Comparison of ENCODE assay signal across 9 cellular contexts in genomic region chr7:130010689-130011412, GRCh38. TPM values are rescaled to one million over a fixed set of nuclear protein-coding genes. Genes with fewer than 3 reads are reported as not detected.
DNase-seq lines count a peak whose midpoint lies in the region; ATAC-seq and TF ChIP-seq lines count a peak whose summit lies in the region.
"Had no signal": no experiment of that assay in that cellular context is flagged by ENCODE, and none has a peak within 500 bp of the region (broad histone marks: within the 10 kb centered on the region; RNA-seq: fewer than 3 reads in every experiment).

No MANE protein-coding gene starts in this region.

- CTCF ChIA-PET in CD8-positive, alpha-beta T cell (lab: Charles Lee), result interaction anchor here (0.7 to 3.9 kb wide), 25 partner anchors 8 to 643 kb away, joined by 3 to 34 read pairs (median 4); no protein-coding TSS in a partner anchor

- H3K4me3 Mint-ChIP-seq in CD8-positive, alpha-beta T cell, result no peak overlapping the region
- H3K4me3 Mint-ChIP-seq in naive B cell, result no peak overlapping the region
- H3K4me3 Mint-ChIP-seq: activated naive CD8-positive, alpha-beta T cell had no signal

- intact Hi-C loops in CD8-positive, alpha-beta T cell (cut with DNase I, micrococcal nuclease), result loop anchor here (1.0 to 10.0 kb wide), 8 partner anchors 59 to 644 kb away; partner anchors contain the start of gene UBE2H (in 1 of the 2)

- no peak overlapping the region for H3K4me3 ChIP-seq in CD8-positive, alpha-beta T cell (ENCODE audit: low read depth, low read length)
- no peak overlapping the region for H3K4me3 ChIP-seq in NT2/D1 (ENCODE audit: insufficient read length, low read depth)

- H3K9ac ChIP-seq in NT2/D1 (ENCODE audit: insufficient read length, low read depth), result no peak overlapping the region

- no peaks in the 10 kb centered on the region for H3K27me3 ChIP-seq in CD8-positive, alpha-beta T cell (ENCODE audit: insufficient read depth, low read length)
- H3K27me3 ChIP-seq in NT2/D1 (ENCODE audit: insufficient read depth, insufficient read length), result no peaks in the 10 kb centered on the region

- H3K4me1 ChIP-seq in CD8-positive, alpha-beta T cell (ENCODE audit: insufficient read depth, low read length), result no peaks in the 10 kb centered on the region
- peaks cover 4% of the 10 kb centered on the region for H3K4me1 ChIP-seq in NT2/D1 (ENCODE audit: insufficient read depth, insufficient read length)

- no peak overlapping the region for H3K27ac ChIP-seq in CD8-positive, alpha-beta T cell (ENCODE audit: low read depth, low read length)

- POLR2A ChIA-PET in CD8-positive, alpha-beta T cell (lab: Charles Lee), result interaction anchor here (0.7 kb wide), 1 partner anchor 13 kb away, joined by 3 read pairs; no protein-coding TSS in a partner anchor

- peak; percentile 79 for TF ChIP-seq CTCF in CD8-positive, alpha-beta T cell (IDR thresholded peaks at IDR 0.05)

- peaks cover 2% of the 10 kb centered on the region for H3K4me1 Mint-ChIP-seq in CD8-positive, alpha-beta T cell (ENCODE audit: low read depth)
- H3K4me1 Mint-ChIP-seq in naive B cell, result peaks cover 3 to 5% (median 4%) of the 10 kb centered on the region in 3 donors

- TF ChIP-seq POLR2A in erythroblast (IDR thresholded peaks at IDR 0.05; ENCODE audit: low read length), result no peak

- no peaks in the 10 kb centered on the region for H3K9me3 Mint-ChIP-seq in CD8-positive, alpha-beta T cell
- H3K9me3 Mint-ChIP-seq in naive B cell, result no peaks in the 10 kb centered on the region

- H3K9me3 ChIP-seq in CD8-positive, alpha-beta T cell (ENCODE audit: low read length), result no peaks in the 10 kb centered on the region
- no peaks in the 10 kb centered on the region for H3K9me3 ChIP-seq in NT2/D1 (ENCODE audit: insufficient read depth, low read length)

- H3K36me3 Mint-ChIP-seq in CD8-positive, alpha-beta T cell, result no peaks in the 10 kb centered on the region
- no peaks in the 10 kb centered on the region for H3K36me3 Mint-ChIP-seq in naive B cell
- H3K36me3 Mint-ChIP-seq: activated naive CD8-positive, alpha-beta T cell had no signal

- H3K27ac Mint-ChIP-seq in CD8-positive, alpha-beta T cell, result no peak overlapping the region
- peak overlapping the region in 5 of 6 donors; percentile 1 to 89 (median 32) for H3K27ac Mint-ChIP-seq in naive B cell
- H3K27ac Mint-ChIP-seq: activated naive CD8-positive, alpha-beta T cell had no signal

- ATAC-seq in CD8-positive, alpha-beta T cell, result peak; percentile 96
- ATAC-seq in GM19452 (IDR thresholded peaks at IDR 0.05; ENCODE audit: unreplicated experiment) (peak; percentile 70), naive B cell (ENCODE audit: low read depth in 2 of 2) (peak; percentile 92 to 97)

- no peaks in the 10 kb centered on the region for H3K27me3 Mint-ChIP-seq in CD8-positive, alpha-beta T cell (ENCODE audit: low read depth)
- H3K27me3 Mint-ChIP-seq in naive B cell, result no peaks in the 10 kb centered on the region
- H3K27me3 Mint-ChIP-seq: activated naive CD8-positive, alpha-beta T cell had no signal

- peak; percentile 78 to 92 (median 83) for DNase-seq in CD8-positive, alpha-beta T cell
- DNase-seq in HT1080 (ENCODE audit: low read depth), result peak; percentile 89
- peak; percentile 94 for DNase-seq in NT2/D1 (ENCODE audit: low read depth, low spot score)
- DNase-seq in activated CD8-positive, alpha-beta memory T cell treated with anti-CD3 and anti-CD28 coated beads, Interleukin-2, amount 50 U/mL, for 1 hour (ENCODE audit: extremely low read depth), result peak; percentile 50
- peak; percentile 88 to 95 for DNase-seq in erythroblast (lab: John Stamatoyannopoulos, UW)
- peak; percentile 84 for DNase-seq in naive B cell
- peak; percentile 82 for DNase-seq in stimulated activated CD8-positive, alpha-beta memory T cell treated with anti-CD3 and anti-CD28 coated beads, Interleukin-7, amount 100 ng/mL, for 24 hours (ENCODE audit: low read depth)

- no peaks in the 10 kb centered on the region for H3K36me3 ChIP-seq in CD8-positive, alpha-beta T cell (ENCODE audit: insufficient read depth, low read length)
- no peaks in the 10 kb centered on the region for H3K36me3 ChIP-seq in NT2/D1 (ENCODE audit: insufficient read depth, insufficient read length, low read length)

RNA-seq across cellular contexts. Expression of gene ZC3HC1, which starts 40.3 kb away (rescaled TPM):
- total RNA-seq in CD8-positive, alpha-beta T cell, result 10 to 100 TPM in 1 of 2 experiments, 1 to 10 TPM in 1; 9.5 to 10.5 TPM
- 35.0 and 35.2 TPM in 2 replicates for total RNA-seq in HT1080 (2014; rRNA removed; shearing (Covaris generic))
- polyA plus RNA-seq in HT1080 (2015; cell fraction: cytosol; rRNA removed), result 25.6 and 26.9 TPM in 2 replicates
- 31.1 and 38.8 TPM in 2 replicates for polyA plus RNA-seq in HT1080 (2015; cell fraction: nucleus; rRNA removed)
- 10 to 100 TPM in 5 of 6 donors, 1 to 10 TPM in 1; 8.4 to 38.8 (median 11.9) TPM for polyA plus RNA-seq in naive B cell (ENCODE audit: low read depth in 6 of 6)

RNA-seq across cellular contexts. Expression of gene UBE2H, which starts 58.1 kb away (rescaled TPM):
- total RNA-seq in CD8-positive, alpha-beta T cell, result 10 to 100 TPM; 53.7 to 63.6 TPM
- total RNA-seq in HT1080 (2014; rRNA removed; shearing (Covaris generic)), result 44.8 and 48.6 TPM in 2 replicates
- polyA plus RNA-seq in HT1080 (2015; cell fraction: cytosol; rRNA removed), result 67.6 and 82.2 TPM in 2 replicates
- 62.6 and 73.9 TPM in 2 replicates for polyA plus RNA-seq in HT1080 (2015; cell fraction: nucleus; rRNA removed)
- polyA plus RNA-seq in naive B cell (ENCODE audit: low read depth in 6 of 6), result 10 to 100 TPM; 35.9 to 86.8 (median 55.6) TPM

RNA-seq across cellular contexts. Expression of gene KLHDC10, which starts 59.5 kb away (rescaled TPM):
- 1 to 10 TPM; 9.6 to 9.9 TPM for total RNA-seq in CD8-positive, alpha-beta T cell
- 7.3 and 13.1 TPM in 2 replicates for total RNA-seq in HT1080 (2014; rRNA removed; shearing (Covaris generic))
- 6.5 and 8.0 TPM in 2 replicates for polyA plus RNA-seq in HT1080 (2015; cell fraction: cytosol; rRNA removed)
- polyA plus RNA-seq in HT1080 (2015; cell fraction: nucleus; rRNA removed), result 10.0 and 10.8 TPM in 2 replicates
- 1 to 10 TPM; 1.4 to 6.5 (median 3.5) TPM for polyA plus RNA-seq in naive B cell (ENCODE audit: low read depth in 6 of 6)
